16 cellular contexts compared by ENCODE assay signal in the genomic region with DNA sequence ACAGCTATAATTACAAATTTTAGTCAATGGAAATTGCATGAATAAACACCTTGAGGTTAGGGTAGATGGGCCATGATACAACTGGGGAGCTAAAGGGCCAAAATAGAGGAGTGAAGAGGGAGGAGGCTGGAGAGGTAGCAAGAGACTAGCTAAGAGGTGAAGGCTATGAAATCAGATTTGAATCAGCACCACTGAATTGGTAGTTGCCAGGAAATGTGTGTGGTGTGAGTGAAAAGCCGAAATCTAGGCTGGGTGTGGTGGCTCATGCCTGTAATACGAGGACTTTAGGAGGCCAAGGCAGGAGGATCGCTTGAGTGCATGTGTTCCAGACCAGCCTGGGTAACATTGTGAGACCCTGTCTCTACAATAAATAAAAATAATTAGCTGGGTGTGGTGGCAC. TPM values are rescaled to one million over a fixed set of nuclear protein-coding genes. Genes with fewer than 3 reads are reported as not detected.
DNase-seq lines count a peak whose midpoint lies in the region; ATAC-seq and TF ChIP-seq lines count a peak whose summit lies in the region.
"Had no signal": no experiment of that assay in that cellular context is flagged by ENCODE, and none has a peak within 500 bp of the region (broad histone marks: within the 10 kb centered on the region; RNA-seq: fewer than 3 reads in every experiment).

No MANE protein-coding gene starts in this region.

- H3K36me3 Mint-ChIP-seq in activated B cell treated with CpG ODN at 0.5 μM for 24 hours (ENCODE audit: low read depth) (peaks cover 43% of the 10 kb centered on the region), memory B cell (peaks cover 16% of the 10 kb centered on the region)

- ATAC-seq in activated B cell treated with CpG ODN at 0.5 μM for 24 hours (ENCODE audit: low read depth): peak; percentile 21
- no peak for ATAC-seq in memory B cell (ENCODE audit: low read depth)
- no peak for ATAC-seq in aorta (ENCODE audit: low FRiP score)
- ATAC-seq: HCT116, mucosa of descending colon, SK-N-SH treated with all-trans-retinoic acid at 6 μM for 48 hours had no signal

- H3K9me3 Mint-ChIP-seq in activated B cell treated with CpG ODN at 0.5 μM for 24 hours (no peaks in the 10 kb centered on the region), memory B cell (no peaks in the 10 kb centered on the region)
- H3K9me3 Mint-ChIP-seq: endodermal cell had no signal

- POLR2A ChIA-PET in activated B cell treated with CpG ODN at 0.5 μM for 24 hours (lab: Charles Lee): interaction anchor here (1.0 to 1.6 kb wide), 2 partner anchors 15 to 20 kb away, joined by 3 to 4 read pairs; no protein-coding TSS in a partner anchor

- CTCF ChIA-PET in activated B cell treated with CpG ODN at 0.5 μM for 24 hours (lab: Charles Lee): no interaction called here

- DNase-seq in stimulated activated CD4-positive, alpha-beta T cell treated with anti-CD3 and anti-CD28 coated beads, Interleukin-1b, Interleukin-23, amount 100 ng/mL, for 48 hours: peak; percentile 52
- no peak for DNase-seq in stimulated activated CD4-positive, alpha-beta T cell treated with anti-CD3 and anti-CD28 coated beads, Interleukin-4, amount 100 ng/mL, for 24 hours
- no peak for DNase-seq in activated B cell treated with CpG ODN at 0.5 μM for 24 hours
- no peak for DNase-seq in memory B cell (ENCODE audit: low spot score in 2 of 2)
- no peak for DNase-seq in NCI-H510A (lab: John Stamatoyannopoulos, UW)
- DNase-seq in HuH-7.5 (ENCODE audit: low spot score): no peak
- no peak for DNase-seq in HAP-1 (ENCODE audit: low spot score in 2 of 2)
- no peak for DNase-seq in aorta
- DNase-seq: amygdala, BE2C, endodermal cell, mucosa of descending colon, NCI-H2171 treated with DMSO at 0.1 percent for 48 hours, stomach had no signal

- H3K27me3 Mint-ChIP-seq in activated B cell treated with CpG ODN at 0.5 μM for 24 hours: no peaks in the 10 kb centered on the region
- H3K27me3 Mint-ChIP-seq in memory B cell: no peaks in the 10 kb centered on the region

- no peak for TF ChIP-seq CTCF in activated B cell treated with CpG ODN at 0.5 μM for 24 hours (IDR thresholded peaks at IDR 0.05)

- H3K4me1 Mint-ChIP-seq in activated B cell treated with CpG ODN at 0.5 μM for 24 hours (peaks cover 76% of the 10 kb centered on the region), memory B cell (peaks cover 37% of the 10 kb centered on the region)

- H3K9me3 ChIP-seq in HAP-1 (no peaks in the 10 kb centered on the region), aorta (ENCODE audit: control insufficient read depth, low read length) (no peaks in the 10 kb centered on the region)
- H3K9me3 ChIP-seq: BE2C, mucosa of descending colon, stomach had no signal

- intact Hi-C loops in activated B cell treated with CpG ODN at 0.5 μM for 24 hours (cut with micrococcal nuclease) (no loop called here), aorta (cut with DNase I) (no loop called here)

- peaks cover 10% of the 10 kb centered on the region for H3K4me1 ChIP-seq in HAP-1
- peaks cover 0 to 9% of the 10 kb centered on the region in 2 donors for H3K4me1 ChIP-seq in aorta (ENCODE audit: control insufficient read depth in 1 of 2, insufficient read depth in 2 of 2, low read length in 2 of 2)
- H3K4me1 ChIP-seq: BE2C had no signal

- H3K4me3 Mint-ChIP-seq in activated B cell treated with CpG ODN at 0.5 μM for 24 hours: no peak overlapping the region
- H3K4me3 Mint-ChIP-seq in memory B cell: peak overlapping the region; percentile 3
- H3K4me3 Mint-ChIP-seq: endodermal cell had no signal

- H3K27ac ChIP-seq in aorta (ENCODE audit: low read depth in 1 of 2, low read length in 2 of 2): no peak overlapping the region

- H3K36me3 ChIP-seq in HAP-1 (replicated peaks): peaks cover 46% of the 10 kb centered on the region
- H3K36me3 ChIP-seq in aorta (ENCODE audit: control insufficient read depth in 1 of 2, insufficient read depth in 2 of 2, low read length in 1 of 2): no peaks in the 10 kb centered on the region

- 91 to 94% methylated on average over 3 of the region's 3 CpGs for WGBS in aorta, 2 donors

- in situ Hi-C loops in HAP-1 (cut with MboI; ENCODE audit: low sequenced_read_pairs): no loop called here

- H3K27ac Mint-ChIP-seq in activated B cell treated with CpG ODN at 0.5 μM for 24 hours: peak overlapping the region; percentile 74
- H3K27ac Mint-ChIP-seq in memory B cell: peak overlapping the region; percentile 64
- H3K27ac Mint-ChIP-seq: endodermal cell had no signal

- no peak overlapping the region for H3K4me3 ChIP-seq in HAP-1
- H3K4me3 ChIP-seq in aorta (ENCODE audit: low read length in 2 of 2): no peak overlapping the region
- H3K4me3 ChIP-seq: mucosa of descending colon, stomach had no signal

- H3K27me3 ChIP-seq in HAP-1 (ENCODE audit: low read depth) (no peaks in the 10 kb centered on the region), aorta (ENCODE audit: control insufficient read depth in 1 of 2, insufficient read depth in 2 of 2, low read length in 1 of 2) (no peaks in the 10 kb centered on the region)
- H3K27me3 ChIP-seq: BE2C, stomach had no signal

RNA-seq across cellular contexts. Expression of a gene that starts 22.7 kb away (rescaled TPM):
- 72.6 and 79.2 TPM in 2 replicates for total RNA-seq in activated B cell treated with CpG ODN at 0.5 μM for 24 hours
- 10 to 100 TPM; 46.0 to 57.3 TPM for total RNA-seq in aorta
- 10 to 100 TPM; 23.1 to 36.1 TPM for polyA plus RNA-seq in aorta

RNA-seq across cellular contexts. Expression of a gene that starts 44.6 kb away (rescaled TPM):
- total RNA-seq in activated B cell treated with CpG ODN at 0.5 μM for 24 hours: 20.6 and 28.8 TPM in 2 replicates
- 10 to 100 TPM; 38.1 to 45.9 TPM for total RNA-seq in aorta
- 10 to 100 TPM in 1 of 2 donors, 1 to 10 TPM in 1; 3.9 to 56.6 TPM for polyA plus RNA-seq in aorta
